Comparison of ENCODE assay signal across 1 cellular context in the genomic region with DNA sequence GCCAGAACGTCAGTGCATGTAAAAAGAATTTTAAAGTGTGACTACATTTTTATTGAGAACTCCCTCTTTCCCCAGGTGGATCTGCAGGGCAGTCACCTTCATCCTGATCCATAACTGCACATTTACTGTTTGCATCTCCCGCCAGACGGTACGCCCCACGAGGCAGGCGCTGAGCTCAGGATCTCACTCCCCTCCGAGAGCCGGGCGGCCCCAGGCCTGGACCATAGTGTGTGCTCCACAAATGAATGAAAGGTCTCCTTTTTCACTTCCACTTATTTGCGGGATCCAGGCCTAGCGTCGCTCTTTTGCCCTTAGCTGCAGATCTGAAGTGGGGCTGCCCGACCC.
TF ChIP-seq lines count a peak whose summit lies in the region.

No MANE protein-coding gene starts in this region.

TF ChIP-seq in H1, 55 proteins besides CTCF, POLR2A, EP300 and RAD21:
- TF ChIP-seq RBBP5 (IDR thresholded peaks at IDR 0.05; ENCODE audit: borderline replicate concordance, low read depth, low read length) (no peak), YY1 (IDR thresholded peaks at IDR 0.05; ENCODE audit: low read depth, low read length) (no peak), EGR1 (IDR thresholded peaks at IDR 0.05; ENCODE audit: borderline replicate concordance, low read depth, low read length) (no peak), SUZ12 (IDR thresholded peaks at IDR 0.05; ENCODE audit: low read length) (no peak), ASH2L (IDR thresholded peaks at IDR 0.05; ENCODE audit: low read length) (no peak), EZH2 (IDR thresholded peaks at IDR 0.05; ENCODE audit: low read depth, low read length, severe bottlenecking) (no peak), CEBPB (IDR thresholded peaks at IDR 0.05; ENCODE audit: low read depth, low read length) (no peak), JUN (IDR thresholded peaks at IDR 0.05; ENCODE audit: low read depth, low read length) (no peak), KDM1A (IDR thresholded peaks at IDR 0.05; ENCODE audit: borderline replicate concordance, low read length) (no peak), TBP (IDR thresholded peaks at IDR 0.05; ENCODE audit: low read depth, low read length) (no peak), SIRT6 (IDR thresholded peaks at IDR 0.05; ENCODE audit: low read length) (no peak), SIX5 (IDR thresholded peaks at IDR 0.05; ENCODE audit: low read depth, low read length) (no peak), CREB1 (IDR thresholded peaks at IDR 0.05) (no peak), SRF (IDR thresholded peaks at IDR 0.05; ENCODE audit: low read depth, low read length) (no peak), POLR2AphosphoS5 (IDR thresholded peaks at IDR 0.05; ENCODE audit: low read depth, low read length) (no peak), NRF1 (IDR thresholded peaks at IDR 0.05; ENCODE audit: low read depth, low read length) (no peak)
- TF ChIP-seq, protein P1, sequence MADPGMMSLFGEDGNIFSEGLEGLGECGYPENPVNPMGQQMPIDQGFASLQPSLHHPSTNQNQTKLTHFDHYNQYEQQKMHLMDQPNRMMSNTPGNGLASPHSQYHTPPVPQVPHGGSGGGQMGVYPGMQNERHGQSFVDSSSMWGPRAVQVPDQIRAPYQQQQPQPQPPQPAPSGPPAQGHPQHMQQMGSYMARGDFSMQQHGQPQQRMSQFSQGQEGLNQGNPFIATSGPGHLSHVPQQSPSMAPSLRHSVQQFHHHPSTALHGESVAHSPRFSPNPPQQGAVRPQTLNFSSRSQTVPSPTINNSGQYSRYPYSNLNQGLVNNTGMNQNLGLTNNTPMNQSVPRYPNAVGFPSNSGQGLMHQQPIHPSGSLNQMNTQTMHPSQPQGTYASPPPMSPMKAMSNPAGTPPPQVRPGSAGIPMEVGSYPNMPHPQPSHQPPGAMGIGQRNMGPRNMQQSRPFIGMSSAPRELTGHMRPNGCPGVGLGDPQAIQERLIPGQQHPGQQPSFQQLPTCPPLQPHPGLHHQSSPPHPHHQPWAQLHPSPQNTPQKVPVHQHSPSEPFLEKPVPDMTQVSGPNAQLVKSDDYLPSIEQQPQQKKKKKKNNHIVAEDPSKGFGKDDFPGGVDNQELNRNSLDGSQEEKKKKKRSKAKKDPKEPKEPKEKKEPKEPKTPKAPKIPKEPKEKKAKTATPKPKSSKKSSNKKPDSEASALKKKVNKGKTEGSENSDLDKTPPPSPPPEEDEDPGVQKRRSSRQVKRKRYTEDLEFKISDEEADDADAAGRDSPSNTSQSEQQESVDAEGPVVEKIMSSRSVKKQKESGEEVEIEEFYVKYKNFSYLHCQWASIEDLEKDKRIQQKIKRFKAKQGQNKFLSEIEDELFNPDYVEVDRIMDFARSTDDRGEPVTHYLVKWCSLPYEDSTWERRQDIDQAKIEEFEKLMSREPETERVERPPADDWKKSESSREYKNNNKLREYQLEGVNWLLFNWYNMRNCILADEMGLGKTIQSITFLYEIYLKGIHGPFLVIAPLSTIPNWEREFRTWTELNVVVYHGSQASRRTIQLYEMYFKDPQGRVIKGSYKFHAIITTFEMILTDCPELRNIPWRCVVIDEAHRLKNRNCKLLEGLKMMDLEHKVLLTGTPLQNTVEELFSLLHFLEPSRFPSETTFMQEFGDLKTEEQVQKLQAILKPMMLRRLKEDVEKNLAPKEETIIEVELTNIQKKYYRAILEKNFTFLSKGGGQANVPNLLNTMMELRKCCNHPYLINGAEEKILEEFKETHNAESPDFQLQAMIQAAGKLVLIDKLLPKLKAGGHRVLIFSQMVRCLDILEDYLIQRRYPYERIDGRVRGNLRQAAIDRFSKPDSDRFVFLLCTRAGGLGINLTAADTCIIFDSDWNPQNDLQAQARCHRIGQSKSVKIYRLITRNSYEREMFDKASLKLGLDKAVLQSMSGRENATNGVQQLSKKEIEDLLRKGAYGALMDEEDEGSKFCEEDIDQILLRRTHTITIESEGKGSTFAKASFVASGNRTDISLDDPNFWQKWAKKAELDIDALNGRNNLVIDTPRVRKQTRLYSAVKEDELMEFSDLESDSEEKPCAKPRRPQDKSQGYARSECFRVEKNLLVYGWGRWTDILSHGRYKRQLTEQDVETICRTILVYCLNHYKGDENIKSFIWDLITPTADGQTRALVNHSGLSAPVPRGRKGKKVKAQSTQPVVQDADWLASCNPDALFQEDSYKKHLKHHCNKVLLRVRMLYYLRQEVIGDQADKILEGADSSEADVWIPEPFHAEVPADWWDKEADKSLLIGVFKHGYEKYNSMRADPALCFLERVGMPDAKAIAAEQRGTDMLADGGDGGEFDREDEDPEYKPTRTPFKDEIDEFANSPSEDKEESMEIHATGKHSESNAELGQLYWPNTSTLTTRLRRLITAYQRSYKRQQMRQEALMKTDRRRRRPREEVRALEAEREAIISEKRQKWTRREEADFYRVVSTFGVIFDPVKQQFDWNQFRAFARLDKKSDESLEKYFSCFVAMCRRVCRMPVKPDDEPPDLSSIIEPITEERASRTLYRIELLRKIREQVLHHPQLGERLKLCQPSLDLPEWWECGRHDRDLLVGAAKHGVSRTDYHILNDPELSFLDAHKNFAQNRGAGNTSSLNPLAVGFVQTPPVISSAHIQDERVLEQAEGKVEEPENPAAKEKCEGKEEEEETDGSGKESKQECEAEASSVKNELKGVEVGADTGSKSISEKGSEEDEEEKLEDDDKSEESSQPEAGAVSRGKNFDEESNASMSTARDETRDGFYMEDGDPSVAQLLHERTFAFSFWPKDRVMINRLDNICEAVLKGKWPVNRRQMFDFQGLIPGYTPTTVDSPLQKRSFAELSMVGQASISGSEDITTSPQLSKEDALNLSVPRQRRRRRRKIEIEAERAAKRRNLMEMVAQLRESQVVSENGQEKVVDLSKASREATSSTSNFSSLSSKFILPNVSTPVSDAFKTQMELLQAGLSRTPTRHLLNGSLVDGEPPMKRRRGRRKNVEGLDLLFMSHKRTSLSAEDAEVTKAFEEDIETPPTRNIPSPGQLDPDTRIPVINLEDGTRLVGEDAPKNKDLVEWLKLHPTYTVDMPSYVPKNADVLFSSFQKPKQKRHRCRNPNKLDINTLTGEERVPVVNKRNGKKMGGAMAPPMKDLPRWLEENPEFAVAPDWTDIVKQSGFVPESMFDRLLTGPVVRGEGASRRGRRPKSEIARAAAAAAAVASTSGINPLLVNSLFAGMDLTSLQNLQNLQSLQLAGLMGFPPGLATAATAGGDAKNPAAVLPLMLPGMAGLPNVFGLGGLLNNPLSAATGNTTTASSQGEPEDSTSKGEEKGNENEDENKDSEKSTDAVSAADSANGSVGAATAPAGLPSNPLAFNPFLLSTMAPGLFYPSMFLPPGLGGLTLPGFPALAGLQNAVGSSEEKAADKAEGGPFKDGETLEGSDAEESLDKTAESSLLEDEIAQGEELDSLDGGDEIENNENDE (IDR thresholded peaks at IDR 0.05; ENCODE audit: insufficient replicate concordance, low read length), result no peak
- TF ChIP-seq, protein P2, sequence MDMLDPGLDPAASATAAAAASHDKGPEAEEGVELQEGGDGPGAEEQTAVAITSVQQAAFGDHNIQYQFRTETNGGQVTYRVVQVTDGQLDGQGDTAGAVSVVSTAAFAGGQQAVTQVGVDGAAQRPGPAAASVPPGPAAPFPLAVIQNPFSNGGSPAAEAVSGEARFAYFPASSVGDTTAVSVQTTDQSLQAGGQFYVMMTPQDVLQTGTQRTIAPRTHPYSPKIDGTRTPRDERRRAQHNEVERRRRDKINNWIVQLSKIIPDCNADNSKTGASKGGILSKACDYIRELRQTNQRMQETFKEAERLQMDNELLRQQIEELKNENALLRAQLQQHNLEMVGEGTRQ (IDR thresholded peaks at IDR 0.05; ENCODE audit: low read length), result no peak
